1 cellular context compared by ENCODE assay signal in genomic region chr2:61538920-61539559, GRCh38.
TF ChIP-seq lines count a peak whose summit lies in the region.

No MANE protein-coding gene starts in this region.

TF ChIP-seq in GM23338, 12 proteins besides CTCF, POLR2A, EP300 and RAD21:
- TF ChIP-seq, protein P1, sequence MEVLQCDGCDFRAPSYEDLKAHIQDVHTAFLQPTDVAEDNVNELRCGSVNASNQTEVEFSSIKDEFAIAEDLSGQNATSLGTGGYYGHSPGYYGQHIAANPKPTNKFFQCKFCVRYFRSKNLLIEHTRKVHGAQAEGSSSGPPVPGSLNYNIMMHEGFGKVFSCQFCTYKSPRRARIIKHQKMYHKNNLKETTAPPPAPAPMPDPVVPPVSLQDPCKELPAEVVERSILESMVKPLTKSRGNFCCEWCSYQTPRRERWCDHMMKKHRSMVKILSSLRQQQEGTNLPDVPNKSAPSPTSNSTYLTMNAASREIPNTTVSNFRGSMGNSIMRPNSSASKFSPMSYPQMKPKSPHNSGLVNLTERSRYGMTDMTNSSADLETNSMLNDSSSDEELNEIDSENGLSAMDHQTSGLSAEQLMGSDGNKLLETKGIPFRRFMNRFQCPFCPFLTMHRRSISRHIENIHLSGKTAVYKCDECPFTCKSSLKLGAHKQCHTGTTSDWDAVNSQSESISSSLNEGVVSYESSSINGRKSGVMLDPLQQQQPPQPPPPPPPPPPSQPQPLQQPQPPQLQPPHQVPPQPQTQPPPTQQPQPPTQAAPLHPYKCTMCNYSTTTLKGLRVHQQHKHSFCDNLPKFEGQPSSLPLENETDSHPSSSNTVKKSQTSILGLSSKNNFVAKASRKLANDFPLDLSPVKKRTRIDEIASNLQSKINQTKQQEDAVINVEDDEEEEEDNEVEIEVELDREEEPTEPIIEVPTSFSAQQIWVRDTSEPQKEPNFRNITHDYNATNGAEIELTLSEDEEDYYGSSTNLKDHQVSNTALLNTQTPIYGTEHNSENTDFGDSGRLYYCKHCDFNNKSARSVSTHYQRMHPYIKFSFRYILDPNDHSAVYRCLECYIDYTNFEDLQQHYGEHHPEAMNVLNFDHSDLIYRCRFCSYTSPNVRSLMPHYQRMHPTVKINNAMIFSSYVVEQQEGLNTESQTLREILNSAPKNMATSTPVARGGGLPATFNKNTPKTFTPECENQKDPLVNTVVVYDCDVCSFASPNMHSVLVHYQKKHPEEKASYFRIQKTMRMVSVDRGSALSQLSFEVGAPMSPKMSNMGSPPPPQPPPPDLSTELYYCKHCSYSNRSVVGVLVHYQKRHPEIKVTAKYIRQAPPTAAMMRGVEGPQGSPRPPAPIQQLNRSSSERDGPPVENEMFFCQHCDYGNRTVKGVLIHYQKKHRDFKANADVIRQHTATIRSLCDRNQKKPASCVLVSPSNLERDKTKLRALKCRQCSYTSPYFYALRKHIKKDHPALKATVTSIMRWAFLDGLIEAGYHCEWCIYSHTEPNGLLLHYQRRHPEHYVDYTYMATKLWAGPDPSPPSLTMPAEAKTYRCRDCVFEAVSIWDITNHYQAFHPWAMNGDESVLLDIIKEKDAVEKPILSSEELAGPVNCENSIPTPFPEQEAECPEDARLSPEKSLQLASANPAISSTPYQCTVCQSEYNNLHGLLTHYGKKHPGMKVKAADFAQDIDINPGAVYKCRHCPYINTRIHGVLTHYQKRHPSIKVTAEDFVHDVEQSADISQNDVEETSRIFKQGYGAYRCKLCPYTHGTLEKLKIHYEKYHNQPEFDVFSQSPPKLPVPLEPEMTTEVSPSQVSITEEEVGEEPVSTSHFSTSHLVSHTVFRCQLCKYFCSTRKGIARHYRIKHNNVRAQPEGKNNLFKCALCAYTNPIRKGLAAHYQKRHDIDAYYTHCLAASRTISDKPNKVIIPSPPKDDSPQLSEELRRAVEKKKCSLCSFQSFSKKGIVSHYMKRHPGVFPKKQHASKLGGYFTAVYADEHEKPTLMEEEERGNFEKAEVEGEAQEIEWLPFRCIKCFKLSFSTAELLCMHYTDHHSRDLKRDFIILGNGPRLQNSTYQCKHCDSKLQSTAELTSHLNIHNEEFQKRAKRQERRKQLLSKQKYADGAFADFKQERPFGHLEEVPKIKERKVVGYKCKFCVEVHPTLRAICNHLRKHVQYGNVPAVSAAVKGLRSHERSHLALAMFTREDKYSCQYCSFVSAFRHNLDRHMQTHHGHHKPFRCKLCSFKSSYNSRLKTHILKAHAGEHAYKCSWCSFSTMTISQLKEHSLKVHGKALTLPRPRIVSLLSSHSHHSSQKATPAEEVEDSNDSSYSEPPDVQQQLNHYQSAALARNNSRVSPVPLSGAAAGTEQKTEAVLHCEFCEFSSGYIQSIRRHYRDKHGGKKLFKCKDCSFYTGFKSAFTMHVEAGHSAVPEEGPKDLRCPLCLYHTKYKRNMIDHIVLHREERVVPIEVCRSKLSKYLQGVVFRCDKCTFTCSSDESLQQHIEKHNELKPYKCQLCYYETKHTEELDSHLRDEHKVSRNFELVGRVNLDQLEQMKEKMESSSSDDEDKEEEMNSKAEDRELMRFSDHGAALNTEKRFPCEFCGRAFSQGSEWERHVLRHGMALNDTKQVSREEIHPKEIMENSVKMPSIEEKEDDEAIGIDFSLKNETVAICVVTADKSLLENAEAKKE (CRISPR knock-in tag; IDR thresholded peaks at IDR 0.05): no peak
- no peak for TF ChIP-seq CREB1 (CRISPR knock-in tag; IDR thresholded peaks at IDR 0.05; ENCODE audit: low read depth)
TF ChIP-seq in GM23338: peak in this region for 0.
